8 cellular contexts compared by ENCODE assay signal in genomic region chr14:64703393-64704144, GRCh38. TPM values are rescaled to one million over a fixed set of nuclear protein-coding genes. Genes with fewer than 3 reads are reported as not detected.
DNase-seq lines count a peak whose midpoint lies in the region; ATAC-seq and TF ChIP-seq lines count a peak whose summit lies in the region.

No MANE protein-coding gene starts in this region.

- peak overlapping the region; percentile 81 for H3K9ac ChIP-seq in HUES48 (ENCODE audit: low read depth, low read length)

- ATAC-seq in GM21576 (IDR thresholded peaks at IDR 0.05; ENCODE audit: unreplicated experiment): no peak

- H3K27ac ChIP-seq in A673 (ENCODE audit: low read depth, low read length, poor library complexity, severe bottlenecking): peak overlapping the region; percentile 76
- H3K27ac ChIP-seq in HUES48 (ENCODE audit: low read depth, low read length): peak overlapping the region; percentile 86
- peak overlapping the region; percentile 14 for H3K27ac ChIP-seq in muscle layer of duodenum (ENCODE audit: low read length)

- DNase-seq in A673 (ENCODE audit: low spot score) (no peak), cerebellar cortex (ENCODE audit: low spot score) (peak; percentile 29), SHP77 (lab: John Stamatoyannopoulos, UW) (no peak), kidney tubule cell (ENCODE audit: low spot score) (no peak), COLO829 (ENCODE audit: low spot score) (no peak)

- POLR2A ChIA-PET in A673 (lab: Charles Lee; ENCODE audit: low non-redundant PET): no interaction called here

- TF ChIP-seq CTCF in A673 (conservative IDR thresholded peaks at IDR 0.05; ENCODE audit: low read depth, low read length): no peak

- H3K9me3 ChIP-seq in A673 (ENCODE audit: low read depth, low read length, poor library complexity, severe bottlenecking): no peaks in the 10 kb centered on the region
- no peaks in the 10 kb centered on the region for H3K9me3 ChIP-seq in HUES48 (ENCODE audit: control insufficient read depth, insufficient read depth, low read length)
- no peaks in the 10 kb centered on the region for H3K9me3 ChIP-seq in muscle layer of duodenum (ENCODE audit: control insufficient read depth in 1 of 2, low read length in 2 of 2)

- intact Hi-C loops in A673 (cut with micrococcal nuclease; ENCODE audit: unreplicated experiment): no loop called here

- CTCF ChIA-PET in A673 (lab: Charles Lee): interaction anchor here (0.6 to 0.7 kb wide), 2 partner anchors 45 to 137 kb away, joined by 3 read pairs; no protein-coding TSS in a partner anchor

- H3K27me3 ChIP-seq in A673 (replicated peaks; ENCODE audit: insufficient read depth, low read depth, low read length, poor library complexity) (no peaks in the 10 kb centered on the region), HUES48 (ENCODE audit: control insufficient read depth, insufficient read depth, low read length) (peaks cover 9% of the 10 kb centered on the region), muscle layer of duodenum (ENCODE audit: low read depth, low read length) (no peaks in the 10 kb centered on the region)

- H3K4me1 ChIP-seq in A673 (ENCODE audit: insufficient read depth, low read length, poor library complexity, severe bottlenecking): peaks cover 18% of the 10 kb centered on the region
- peaks cover 71% of the 10 kb centered on the region for H3K4me1 ChIP-seq in HUES48 (ENCODE audit: control insufficient read depth, insufficient read depth, low read length)
- H3K4me1 ChIP-seq in muscle layer of duodenum (ENCODE audit: control insufficient read depth in 1 of 2, insufficient read depth in 2 of 2, low read length in 2 of 2): peaks cover 20 to 31% of the 10 kb centered on the region in 2 donors

- H3K4me3 ChIP-seq in A673 (ENCODE audit: low read depth, low read length, poor library complexity, severe bottlenecking) (peak overlapping the region; percentile 70), HUES48 (ENCODE audit: low read depth, low read length) (peak overlapping the region; percentile 81), muscle layer of duodenum (ENCODE audit: low read depth in 1 of 2, low read length in 2 of 2) (peak overlapping the region; percentile 57 to 96)

- H3K36me3 ChIP-seq in A673 (ENCODE audit: insufficient read depth, low read length, poor library complexity, severe bottlenecking) (no peaks in the 10 kb centered on the region), HUES48 (ENCODE audit: control insufficient read depth, insufficient read depth, low read length) (no peaks in the 10 kb centered on the region), muscle layer of duodenum (ENCODE audit: control insufficient read depth in 1 of 2, insufficient read depth in 2 of 2, low read length in 2 of 2) (no peaks in the 10 kb centered on the region)

- BruUV-seq in A673 (replicated peaks; lab: Mats Ljungman, UMichigan): no TSS peak

RNA-seq across cellular contexts. Expression of gene PLEKHG3, which starts 0.7 kb away (rescaled TPM):
- 29.6 and 39.4 TPM in 2 replicates for total RNA-seq in A673 (2021)

Comparison
In these comparisons a context has a peak if more than half of its experiments do, and no peak if none do; other contexts are left out.
1. H3K27ac ChIP-seq: peak in every context shown above with its lines; median percentile 86 in HUES48; 76 in A673; 14 in muscle layer of duodenum.